In genomic region chr2:156339866-156340265, GRCh38 we compare ENCODE assay signal across 12 cellular contexts. TPM values are rescaled to one million over a fixed set of nuclear protein-coding genes. Genes with fewer than 3 reads are reported as not detected.
DNase-seq lines count a peak whose midpoint lies in the region; ATAC-seq, FAIRE-seq and TF ChIP-seq lines count a peak whose summit lies in the region.
"Had no signal": no experiment of that assay in that cellular context is flagged by ENCODE, and none has a peak within 500 bp of the region (broad histone marks: within the 10 kb centered on the region; RNA-seq: fewer than 3 reads in every experiment).

No MANE protein-coding gene starts in this region.

- CTCF ChIA-PET in A549 (lab: Yijun Ruan, JAX) = interaction anchor here (1.7 kb wide), 1 partner anchor 250 kb away, joined by 8 read pairs; no protein-coding TSS in a partner anchor

- POLR2A ChIA-PET in A549 (lab: Yijun Ruan, JAX) = interaction anchor here (1.6 kb wide), 1 partner anchor 95 kb away, joined by 5 read pairs; no protein-coding TSS in a partner anchor

- ATAC-seq in A549 (no peak), HG03520 (IDR thresholded peaks at IDR 0.05; ENCODE audit: unreplicated experiment) (no peak), HG03521 (IDR thresholded peaks at IDR 0.05; ENCODE audit: unreplicated experiment) (no peak)
- ATAC-seq in activated naive CD8-positive, alpha-beta T cell treated with anti-CD3 and anti-CD28 coated beads, Interleukin-2, amount 50 U/mL, for 24 hours = no peak
- ATAC-seq: CD8-positive, alpha-beta T cell had no signal

- peaks cover 45% of the 10 kb centered on the region for H3F3A ChIP-seq in GM23248 (ENCODE audit: insufficient read depth)

- no peak for TF ChIP-seq EP300 in A549 (IDR thresholded peaks at IDR 0.05)

- no peaks in the 10 kb centered on the region for H3K9me3 Mint-ChIP-seq in activated naive CD8-positive, alpha-beta T cell treated with anti-CD3 and anti-CD28 coated beads, Interleukin-2, amount 50 U/mL, for 24 hours
- H3K9me3 Mint-ChIP-seq: CD8-positive, alpha-beta T cell; dendritic cell treated with granulocyte-macrophage colony-stimulating factor and Interleukin-4, amounts not matched to agents 40 ng/mL and 50 ng/mL, for 4 days had no signal

- H4K20me1 ChIP-seq in GM23248 (ENCODE audit: insufficient read depth) = no peaks in the 10 kb centered on the region

- no peak for TF ChIP-seq CTCF in A549 (IDR thresholded peaks at IDR 0.05)

- H3K9me3 ChIP-seq in A549 = no peaks in the 10 kb centered on the region
- no peaks in the 10 kb centered on the region for H3K9me3 ChIP-seq in GM23248 (ENCODE audit: low read depth)
- H3K9me3 ChIP-seq in muscle layer of duodenum (ENCODE audit: control insufficient read depth in 1 of 2, low read length in 2 of 2) = no peaks in the 10 kb centered on the region

- no peak for TF ChIP-seq POLR2A in A549 (IDR thresholded peaks at IDR 0.05; ENCODE audit: low read length)

- H2AFZ ChIP-seq in GM23248 = 0 out of 2 replicates have a peak overlapping the region, but pooled peaks have one; percentile 6

- peak overlapping the region; percentile 97 for H3K27ac Mint-ChIP-seq in activated naive CD8-positive, alpha-beta T cell treated with anti-CD3 and anti-CD28 coated beads, Interleukin-2, amount 50 U/mL, for 24 hours
- H3K27ac Mint-ChIP-seq: CD8-positive, alpha-beta T cell had no signal

- H3K27me3 Mint-ChIP-seq in activated naive CD8-positive, alpha-beta T cell treated with anti-CD3 and anti-CD28 coated beads, Interleukin-2, amount 50 U/mL, for 24 hours = no peaks in the 10 kb centered on the region
- H3K27me3 Mint-ChIP-seq: dendritic cell treated with granulocyte-macrophage colony-stimulating factor and Interleukin-4, amounts not matched to agents 40 ng/mL and 50 ng/mL, for 4 days had no signal

- H3K9ac ChIP-seq in GM23248 = peak overlapping the region; percentile 100

- H3K36me3 ChIP-seq in GM23248 (ENCODE audit: low read depth) (no peaks in the 10 kb centered on the region), muscle layer of duodenum (ENCODE audit: control insufficient read depth in 1 of 2, insufficient read depth in 2 of 2, low read length in 2 of 2) (peaks cover 0 to 6% of the 10 kb centered on the region in 2 donors)

- peaks cover 9% of the 10 kb centered on the region for H3K36me3 Mint-ChIP-seq in activated naive CD8-positive, alpha-beta T cell treated with anti-CD3 and anti-CD28 coated beads, Interleukin-2, amount 50 U/mL, for 24 hours (ENCODE audit: low read depth)

- H3K27me3 ChIP-seq in GM23248 (replicated peaks; ENCODE audit: insufficient read depth) = no peaks in the 10 kb centered on the region
- H3K27me3 ChIP-seq in muscle layer of duodenum (ENCODE audit: low read depth, low read length) = no peaks in the 10 kb centered on the region

- 27% methylated on average over 3 of the region's 3 CpGs for WGBS in A549 (ENCODE audit: missing lambda C conversion rate)
- 68 to 70% methylated on average over 3 of the region's 3 CpGs for WGBS in GM23248 (ENCODE audit: low coverage in 1 of 2, low lambda C conversion rate in 2 of 2, missing lambda C conversion rate in 2 of 2), 2 experiments

- H3K4me1 Mint-ChIP-seq in activated naive CD8-positive, alpha-beta T cell treated with anti-CD3 and anti-CD28 coated beads, Interleukin-2, amount 50 U/mL, for 24 hours = peaks cover 75% of the 10 kb centered on the region

- H3K9me2 ChIP-seq in GM23248 (ENCODE audit: insufficient read depth) = no peaks in the 10 kb centered on the region

- H3K4me1 ChIP-seq in A549 = peaks cover 61% of the 10 kb centered on the region
- H3K4me1 ChIP-seq in GM23248 (ENCODE audit: insufficient read depth) = peaks cover 39% of the 10 kb centered on the region
- peaks cover 6 to 12% of the 10 kb centered on the region in 2 donors for H3K4me1 ChIP-seq in muscle layer of duodenum (ENCODE audit: control insufficient read depth in 1 of 2, insufficient read depth in 2 of 2, low read length in 2 of 2)

- FAIRE-seq in A549 (lab: Jason Lieb, UNC) = no peak

- H3K4me3 ChIP-seq in A549 (peak overlapping the region; percentile 6; the same call in 2 of the 3 replicates), GM23248 (peak overlapping the region; percentile 11; the same call in 1 of the 2 replicates), muscle layer of duodenum (ENCODE audit: low read depth in 1 of 2, low read length in 2 of 2) (no peak overlapping the region)

- H3K27ac ChIP-seq in A549 = peak overlapping the region; percentile 69 to 99; a peak in 5 of 6 replicates
- H3K27ac ChIP-seq in GM23248 = peak overlapping the region; percentile 100
- H3K27ac ChIP-seq in muscle layer of duodenum (ENCODE audit: low read length) = peak overlapping the region; percentile 98

- DNase-seq in A549 (ENCODE audit: low read depth in 1 of 2, low spot score in 1 of 2) = no peak
- no peak for DNase-seq in GM23248
- no peak for DNase-seq in activated naive CD8-positive, alpha-beta T cell treated with anti-CD3 and anti-CD28 coated beads, Interleukin-2, amount 50 U/mL, for 24 hours
- no peak for DNase-seq in kidney tubule cell (ENCODE audit: low spot score)
- no peak for DNase-seq in NCI-H1436 treated with DMSO at 0.1 percent for 48 hours (lab: John Stamatoyannopoulos, UW)
- DNase-seq: CD8-positive, alpha-beta T cell; glutamatergic neuron; NCI-H187 treated with DMSO at 0.1 percent for 48 hours had no signal

- TF ChIP-seq RAD21 in A549 (conservative IDR thresholded peaks at IDR 0.05 in 1 of 2, IDR thresholded peaks at IDR 0.05 in 1 of 2) = no peak

- H3K4me2 ChIP-seq in A549 = peak overlapping the region; percentile 88
- peak overlapping the region; percentile 95 for H3K4me2 ChIP-seq in GM23248 (ENCODE audit: unreplicated experiment)

- H3K79me2 ChIP-seq in GM23248 (ENCODE audit: insufficient read depth) = peaks cover 41% of the 10 kb centered on the region

- in situ Hi-C loops in GM23248 (cut with MboI) = no loop called here

- peak overlapping the region; percentile 92 for H3K4me3 Mint-ChIP-seq in activated naive CD8-positive, alpha-beta T cell treated with anti-CD3 and anti-CD28 coated beads, Interleukin-2, amount 50 U/mL, for 24 hours
- H3K4me3 Mint-ChIP-seq: dendritic cell treated with granulocyte-macrophage colony-stimulating factor and Interleukin-4, amounts not matched to agents 40 ng/mL and 50 ng/mL, for 4 days had no signal

TF ChIP-seq in A549, 52 proteins besides CTCF, POLR2A, EP300 and RAD21:
- no peak for TF ChIP-seq MYC (IDR thresholded peaks at IDR 0.05; ENCODE audit: borderline replicate concordance, low read length)
- no peak for TF ChIP-seq GATA3 (IDR thresholded peaks at IDR 0.05; ENCODE audit: borderline replicate concordance)
- TF ChIP-seq ZSCAN20 (CRISPR knock-in tag; IDR thresholded peaks at IDR 0.05) = no peak
- TF ChIP-seq FOSL2 (IDR thresholded peaks at IDR 0.05) = no peak
- TF ChIP-seq FOSL2 (CRISPR knock-in tag; IDR thresholded peaks at IDR 0.05) = no peak
- no peak for TF ChIP-seq RNF2 (IDR thresholded peaks at IDR 0.05; ENCODE audit: borderline replicate concordance, low read depth)
- no peak for TF ChIP-seq PHF8 (IDR thresholded peaks at IDR 0.05; ENCODE audit: borderline replicate concordance, low read depth)
- TF ChIP-seq RCOR1 (IDR thresholded peaks at IDR 0.05; ENCODE audit: low read depth, low read length) = no peak
- no peak for TF ChIP-seq REST (IDR thresholded peaks at IDR 0.05)
- no peak for TF ChIP-seq HEYL (CRISPR knock-in tag; IDR thresholded peaks at IDR 0.05)
- no peak for TF ChIP-seq TFCP2L1 (CRISPR knock-in tag; IDR thresholded peaks at IDR 0.05)
- TF ChIP-seq MAZ (IDR thresholded peaks at IDR 0.05; ENCODE audit: borderline replicate concordance, low read depth, low read length) = no peak
- no peak for TF ChIP-seq JUN (IDR thresholded peaks at IDR 0.05)
- TF ChIP-seq KDM1A (IDR thresholded peaks at IDR 0.05; ENCODE audit: low read depth) = no peak

RNA-seq across cellular contexts. Expression of gene NR4A2, which starts 7.3 kb away (rescaled TPM):
- polyA plus RNA-seq in A549 (2011; rRNA removed) = 7.3 and 9.7 TPM in 2 replicates
- polyA plus RNA-seq in A549 (2012; cell fraction: cytosol; rRNA removed) = 6.7 and 12.4 TPM in 2 replicates
- 40.9 and 44.7 TPM in 2 replicates for polyA plus RNA-seq in A549 (2012; cell fraction: nucleus; rRNA removed)
- polyA plus RNA-seq in A549 (2017; fragmentation: RNase III; extraction: RNeasy Plus Mini Kit Qiagen cat#74134 plus additional on column Dnase treatment) = 1.2 to 2.3 TPM (median 1.9 TPM) in 3 replicates
- polyA minus RNA-seq in A549 (2011; rRNA and poly(A)+ RNA removed) = 23.9 and 29.1 TPM in 2 replicates
- total RNA-seq in GM23248 (2014; rRNA removed; shearing (Covaris generic)) = 0.86 and 1.1 TPM in 2 replicates
- 1.9 and 2.9 TPM in 2 replicates for polyA plus RNA-seq in GM23248 (2016; fragmentation: Nextera tagmentation; extraction: Ambion mirVana)

Comparison
In these comparisons a context has a peak if more than half of its experiments do, and no peak if none do; other contexts are left out.
1. H3K4me3 ChIP-seq: peak in A549 (single experiment) and GM23248 (single experiment); none in muscle layer of duodenum (0 of 2).
2. Peak in every context shown above with its lines, with median percentiles within 50 percentile points of each other: H3K27ac ChIP-seq.